ENCODE assay signal across 18 cellular contexts in the genomic region with DNA sequence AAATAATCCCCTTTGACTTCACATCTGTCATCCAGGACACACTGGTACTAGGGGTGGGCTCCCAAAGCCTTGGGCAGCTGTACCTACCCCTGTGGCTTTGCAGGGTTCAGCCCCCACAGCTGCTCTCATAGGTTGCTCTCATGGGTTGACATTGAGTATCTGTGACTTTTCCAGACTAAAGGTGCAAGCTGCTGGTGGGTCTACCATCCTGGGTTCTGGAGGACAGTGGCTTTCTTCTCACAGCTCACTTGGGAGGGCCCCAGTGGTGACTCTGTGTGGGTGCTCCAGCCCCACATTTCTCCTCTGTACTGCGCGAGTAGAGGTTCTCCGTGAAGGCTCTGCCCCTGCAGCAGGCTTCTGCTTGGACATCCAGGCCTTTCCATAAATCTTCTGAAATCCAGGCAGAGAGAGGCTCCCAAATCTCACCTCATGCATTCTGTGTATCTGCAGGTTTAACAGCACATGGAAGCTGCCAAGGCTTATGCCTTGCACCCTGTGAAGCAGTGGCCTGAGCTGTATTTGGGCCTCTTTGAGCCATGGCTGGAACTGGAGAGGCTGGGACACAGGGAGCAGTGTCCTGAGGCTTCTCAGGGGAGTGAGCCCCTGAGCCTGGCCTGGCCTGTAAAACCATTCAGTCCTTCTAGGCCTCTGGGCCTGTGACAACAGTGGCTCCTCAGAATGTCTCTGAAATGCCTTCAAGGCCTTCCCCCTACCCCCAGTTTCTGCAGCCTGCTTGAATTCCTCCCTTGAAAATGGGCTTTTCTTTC. TPM values are rescaled to one million over a fixed set of nuclear protein-coding genes. Genes with fewer than 3 reads are reported as not detected.
A peak's percentile ranks its signal among the peaks of the same experiment; 100 is the strongest.
DNase-seq lines count a peak whose midpoint lies in the region; ATAC-seq, FAIRE-seq and TF ChIP-seq lines count a peak whose summit lies in the region.
"Had no signal": no experiment of that assay in that cellular context is flagged by ENCODE, and none has a peak within 500 bp of the region (broad histone marks: within the 10 kb centered on the region; RNA-seq: fewer than 3 reads in every experiment).

No MANE protein-coding gene starts in this region.

- H2AFZ ChIP-seq in GM23338: no peak overlapping the region
- no peak overlapping the region for H2AFZ ChIP-seq in H1 (ENCODE audit: low read length)
- H2AFZ ChIP-seq in HepG2 (ENCODE audit: low read length): no peak overlapping the region

- peaks cover 98% of the 10 kb centered on the region for H3K36me3 Mint-ChIP-seq in GM23338 (ENCODE audit: low read depth)
- peaks cover 33% of the 10 kb centered on the region for H3K36me3 Mint-ChIP-seq in stimulated activated effector memory CD8-positive, alpha-beta T cell treated with anti-CD3 and anti-CD28 coated beads, Interleukin-12 subunit alpha, Interleukin-12 subunit beta, amount 100 ng/mL, for 72 hours

- H2BK15ac ChIP-seq in H1 (ENCODE audit: low read length): no peak overlapping the region

- no peak overlapping the region for H2BK120ac ChIP-seq in H1 (replicated peaks; ENCODE audit: low read depth, low read length)

- no peak overlapping the region for H2AK5ac ChIP-seq in H1 (ENCODE audit: low read depth, low read length)

- H3K9ac ChIP-seq in H1 (replicated peaks in 1 of 4; ENCODE audit: extremely low read depth in 1 of 4, low read depth in 3 of 4, low read length in 3 of 4) (no peak overlapping the region), HepG2 (ENCODE audit: insufficient read depth, low read depth, low read length) (no peak overlapping the region)
- H3K9ac ChIP-seq: BLaER1 had no signal

- H3K79me2 ChIP-seq in GM23338 (replicated peaks; ENCODE audit: insufficient read depth): peaks cover 100% of the 10 kb centered on the region
- peaks cover 20 to 97% of the 10 kb centered on the region in 2 experiments; a peak in 3 of 4 replicates for H3K79me2 ChIP-seq in H1 (ENCODE audit: control insufficient read depth in 1 of 2, insufficient read depth in 2 of 2, low read length in 2 of 2)
- peaks cover 94% of the 10 kb centered on the region for H3K79me2 ChIP-seq in HepG2 (ENCODE audit: insufficient read depth, low read length)

- TF ChIP-seq POLR2A in H1 (IDR thresholded peaks at IDR 0.05; ENCODE audit: control extremely low read depth in 1 of 2, low read depth in 2 of 2, low read length in 2 of 2): peak in 1 of 2 experiments; percentile 74; a peak in 2 of 3 replicates
- peak in 1 of 2 experiments; percentile 32; a peak in 1 of 4 replicates for TF ChIP-seq POLR2A in HepG2 (IDR thresholded peaks at IDR 0.05; ENCODE audit: insufficient read depth in 1 of 2, low read depth in 2 of 2, low read length in 2 of 2)

- no peaks in the 10 kb centered on the region for H3K23me2 ChIP-seq in H1 (ENCODE audit: low read depth, low read length)

- H3K14ac ChIP-seq in H1 (ENCODE audit: insufficient read length): no peak overlapping the region

- H4K8ac ChIP-seq in H1 (ENCODE audit: extremely low read depth, insufficient read depth, low read length): no peak overlapping the region

- H3K4me1 ChIP-seq in GM23338 (ENCODE audit: insufficient read depth) (no peaks in the 10 kb centered on the region), H1 (replicated peaks in 1 of 4; ENCODE audit: control insufficient read depth in 3 of 4, insufficient read depth in 4 of 4, low read length in 3 of 4) (no peaks in the 10 kb centered on the region), HepG2 (ENCODE audit: insufficient read depth, low read length) (peaks cover 49% of the 10 kb centered on the region)
- H3K4me1 ChIP-seq: BLaER1 had no signal

- intact Hi-C loops in HepG2 (cut with micrococcal nuclease; ENCODE audit: unreplicated experiment): no loop called here

- 0 out of 2 replicates have a peak overlapping the region, but pooled peaks have one; percentile 6 for H3K27ac Mint-ChIP-seq in GM23338
- H3K27ac Mint-ChIP-seq in stimulated activated effector memory CD8-positive, alpha-beta T cell treated with anti-CD3 and anti-CD28 coated beads, Interleukin-12 subunit alpha, Interleukin-12 subunit beta, amount 100 ng/mL, for 72 hours: peak overlapping the region; percentile 7

- DNase-seq in GM23338 (ENCODE audit: low spot score) (no peak), H1 (ENCODE audit: low read depth in 1 of 2, low spot score in 2 of 2) (no peak), HepG2 (ENCODE audit: low spot score) (no peak), activated gamma-delta T cell treated with Interleukin-2 at 50 U/mL for 16 hours (no peak), AML-193 (lab: John Stamatoyannopoulos, UW) (no peak)
- DNase-seq in stimulated activated effector memory CD8-positive, alpha-beta T cell treated with anti-CD3 and anti-CD28 coated beads, Interleukin-12 subunit alpha, Interleukin-12 subunit beta, amount 100 ng/mL, for 72 hours (ENCODE audit: low spot score in 2 of 2): no peak
- DNase-seq: Caco-2; CD8-positive, alpha-beta memory T cell; DND-41; GDM1; HCEC 1CT; KBM-7 had no signal

- H3K36me3 ChIP-seq in GM23338 (ENCODE audit: insufficient read depth) (peaks cover 41% of the 10 kb centered on the region), H1 (ENCODE audit: control insufficient read depth in 2 of 4, insufficient read depth in 4 of 4, low read length in 3 of 4) (peaks cover 6 to 95% (median 55%) of the 10 kb centered on the region in 4 experiments), HepG2 (replicated peaks in 1 of 2; ENCODE audit: control insufficient read depth in 1 of 2, insufficient read depth in 2 of 2, low read length in 2 of 2) (peaks cover 31 to 76% of the 10 kb centered on the region in 2 experiments)

- H4K20me1 ChIP-seq in GM23338 (replicated peaks; ENCODE audit: insufficient read depth): peaks cover 36% of the 10 kb centered on the region
- H4K20me1 ChIP-seq in H1 (replicated peaks in 1 of 2; ENCODE audit: control insufficient read depth in 1 of 2, insufficient read depth in 2 of 2, low read length in 2 of 2): peaks cover 2 to 6% of the 10 kb centered on the region in 2 experiments
- H4K20me1 ChIP-seq in HepG2 (ENCODE audit: insufficient read depth, low read length): peaks cover 54% of the 10 kb centered on the region

- no peak overlapping the region for H4K5ac ChIP-seq in H1 (ENCODE audit: insufficient read length, low read depth, low read length)

- no peaks in the 10 kb centered on the region for H3K9me2 ChIP-seq in GM23338 (ENCODE audit: insufficient read depth)

- FAIRE-seq in H1 (lab: Jason Lieb, UNC) (no peak), HepG2 (lab: Jason Lieb, UNC) (no peak)
- FAIRE-seq: GM12892 had no signal

- H3K56ac ChIP-seq in H1 (replicated peaks; ENCODE audit: insufficient read length, low read depth, low read length): no peak overlapping the region

- no peak overlapping the region for H2BK5ac ChIP-seq in H1 (ENCODE audit: low read depth, low read length)

- no peak overlapping the region for H2BK12ac ChIP-seq in H1 (ENCODE audit: low read depth, low read length)

- H3K4ac ChIP-seq in H1 (replicated peaks; ENCODE audit: insufficient read length, low read depth, low read length): no peak overlapping the region

- H3K27me3 ChIP-seq in GM23338 (ENCODE audit: insufficient read depth) (no peaks in the 10 kb centered on the region), H1 (replicated peaks in 1 of 4; ENCODE audit: control insufficient read depth in 3 of 4, extremely low read depth in 1 of 4, insufficient read depth in 3 of 4, low read length in 3 of 4) (no peaks in the 10 kb centered on the region), HepG2 (ENCODE audit: control insufficient read depth in 1 of 2, insufficient read depth in 2 of 2, low read length in 2 of 2) (no peaks in the 10 kb centered on the region)
- H3K27me3 ChIP-seq: BLaER1 had no signal

- H3K27me3 Mint-ChIP-seq in GM23338 (ENCODE audit: insufficient read depth, low read depth, poor library complexity): peaks cover 23% of the 10 kb centered on the region
- H3K27me3 Mint-ChIP-seq: CD8-positive, alpha-beta memory T cell had no signal

- no peak overlapping the region for H2BK20ac ChIP-seq in H1 (ENCODE audit: low read length)

- H3K4me3 ChIP-seq in GM23338 (no peak overlapping the region), H1 (ENCODE audit: extremely low read depth in 1 of 4, insufficient read depth in 2 of 4, low read depth in 3 of 4, low read length in 4 of 4) (no peak overlapping the region), HepG2 (replicated peaks in 1 of 3; ENCODE audit: insufficient read depth in 1 of 3, low read depth in 2 of 3, low read length in 3 of 3) (no peak overlapping the region)
- H3K4me3 ChIP-seq: BLaER1 had no signal

- no TSS peak for BruUV-seq in HepG2 (replicated peaks; lab: Mats Ljungman, UMichigan)

- WGBS in H1 (ENCODE audit: extremely low coverage in 1 of 2, insufficient coverage in 1 of 2, insufficient read length in 1 of 2, insufficient replicate concordance in 2 of 2, low coverage in 1 of 2, low lambda C conversion rate in 2 of 2, missing lambda C conversion rate in 1 of 2), 2 experiments: 97% methylated on average over 3 of the region's 3 CpGs; no CpG with 5 or more reads in 1 of the 2 experiments
- whole genome bisulfite sequencing in HepG2 (ENCODE audit: low lambda C conversion rate): 100% methylated on average over 3 of the region's 3 CpGs

- TF ChIP-seq RAD21 in H1 (IDR thresholded peaks at IDR 0.05 in 1 of 2, conservative IDR thresholded peaks at IDR 0.05 in 1 of 2; ENCODE audit: low read depth in 2 of 2, low read length in 2 of 2) (no peak), HepG2 (CRISPR knock-in tag; IDR thresholded peaks at IDR 0.05) (no peak)

- peaks cover 38% of the 10 kb centered on the region for H3K9me3 Mint-ChIP-seq in GM23338
- H3K9me3 Mint-ChIP-seq in stimulated activated effector memory CD8-positive, alpha-beta T cell treated with anti-CD3 and anti-CD28 coated beads, Interleukin-12 subunit alpha, Interleukin-12 subunit beta, amount 100 ng/mL, for 72 hours: no peaks in the 10 kb centered on the region

- H3K23ac ChIP-seq in H1 (ENCODE audit: insufficient read length): no peak overlapping the region

- H3K79me1 ChIP-seq in H1 (ENCODE audit: low read depth, low read length): no peaks in the 10 kb centered on the region; the same call in 1 of the 2 replicates

- peaks cover 10% of the 10 kb centered on the region; the same call in 1 of the 2 replicates for H3F3A ChIP-seq in GM23338 (replicated peaks; ENCODE audit: low read depth)

- TF ChIP-seq CTCF in GM23338 (conservative IDR thresholded peaks at IDR 0.05; ENCODE audit: low read depth in 2 of 2): no peak
- TF ChIP-seq CTCF in H1 (IDR thresholded peaks at IDR 0.05; ENCODE audit: control extremely low read depth in 1 of 3, insufficient read depth in 1 of 3, low read depth in 1 of 3, low read length in 3 of 3): no peak
- TF ChIP-seq CTCF in HepG2 (CRISPR knock-in tag; IDR thresholded peaks at IDR 0.05): no peak

- H3K27ac ChIP-seq in GM23338 (ENCODE audit: low read depth): peak overlapping the region; percentile 76
- H3K27ac ChIP-seq in H1 (ENCODE audit: low read depth, low read length): no peak overlapping the region
- peak overlapping the region; percentile 45 for H3K27ac ChIP-seq in HepG2 (ENCODE audit: extremely low read length, insufficient read depth, low read length)
- H3K27ac ChIP-seq: 22Rv1, BLaER1, HL-60 had no signal

- H3K4me1 Mint-ChIP-seq in GM23338: no peaks in the 10 kb centered on the region; the same call in 2 of the 3 replicates
- peaks cover 12% of the 10 kb centered on the region for H3K4me1 Mint-ChIP-seq in stimulated activated effector memory CD8-positive, alpha-beta T cell treated with anti-CD3 and anti-CD28 coated beads, Interleukin-12 subunit alpha, Interleukin-12 subunit beta, amount 100 ng/mL, for 72 hours

- no peak overlapping the region for H3K18ac ChIP-seq in H1 (ENCODE audit: extremely low read depth, low read length)

- in situ Hi-C loops in HepG2 (cut with HindIII; ENCODE audit: extremely low pct_ligation_motif_present, low pct_unique_long_range_greater_than_20kb): no loop called here

- POLR2A ChIA-PET in H1 (lab: Charles Lee; ENCODE audit: partially characterized antibody): interaction anchor here (1.1 to 1.8 kb wide), 2 partner anchors 13 to 52 kb away, joined by 3 to 4 read pairs; a partner anchor contains a TSS
- POLR2A ChIA-PET in HepG2 (lab: Yijun Ruan, JAX): no interaction called here

- H3K9me3 ChIP-seq in H1 (ENCODE audit: insufficient read depth in 2 of 2, low read depth in 1 of 2, low read length in 1 of 2): peaks cover 0 to 3% of the 10 kb centered on the region in 2 experiments; a peak in 2 of 4 replicates
- H3K9me3 ChIP-seq in HepG2 (ENCODE audit: low read length): no peaks in the 10 kb centered on the region

- H3K4me3 Mint-ChIP-seq in GM23338: no peak overlapping the region
- no peak overlapping the region for H3K4me3 Mint-ChIP-seq in stimulated activated effector memory CD8-positive, alpha-beta T cell treated with anti-CD3 and anti-CD28 coated beads, Interleukin-12 subunit alpha, Interleukin-12 subunit beta, amount 100 ng/mL, for 72 hours
- H3K4me3 Mint-ChIP-seq: CD8-positive, alpha-beta memory T cell had no signal

- TF ChIP-seq EP300 in H1 (IDR thresholded peaks at IDR 0.05; ENCODE audit: borderline replicate concordance in 1 of 2, low read depth in 2 of 2, low read length in 2 of 2) (no peak), HepG2 (IDR thresholded peaks at IDR 0.05; ENCODE audit: low read depth in 2 of 2, low read length in 2 of 2) (no peak), HepG2 (CRISPR knock-in tag; IDR thresholded peaks at IDR 0.05; ENCODE audit: borderline replicate concordance) (no peak)

- H4K91ac ChIP-seq in H1 (replicated peaks; ENCODE audit: insufficient read length, low read length): no peak overlapping the region

- no peak overlapping the region for H3K4me2 ChIP-seq in GM23338
- H3K4me2 ChIP-seq in H1 (ENCODE audit: insufficient read depth in 1 of 2, low read depth in 2 of 2, low read length in 2 of 2): no peak overlapping the region
- no peak overlapping the region for H3K4me2 ChIP-seq in HepG2 (ENCODE audit: low read depth, low read length)
- H3K4me2 ChIP-seq: BLaER1 had no signal

- CTCF ChIA-PET in H1 (lab: Charles Lee; ENCODE audit: partially characterized antibody) (no interaction called here), HepG2 (lab: Yijun Ruan, JAX; ENCODE audit: low intra/inter-chr PET ratio, low total read pairs) (no interaction called here)

- peak; percentile 40 for ATAC-seq in GM23338
- ATAC-seq in HepG2: peak; percentile 55
- ATAC-seq in stimulated activated effector memory CD8-positive, alpha-beta T cell treated with anti-CD3 and anti-CD28 coated beads, Interleukin-12 subunit alpha, Interleukin-12 subunit beta, amount 100 ng/mL, for 72 hours: no peak
- no peak for ATAC-seq in GM18873 (IDR thresholded peaks at IDR 0.05; ENCODE audit: low FRiP score, unreplicated experiment)
- no peak for ATAC-seq in GM18868 (IDR thresholded peaks at IDR 0.05; ENCODE audit: unreplicated experiment)

RNA-seq across cellular contexts. Expression of a gene that starts 52.2 kb away (rescaled TPM):
- total RNA-seq in GM23338 (2014; rRNA removed; shearing (Covaris generic)): 120 and 126 TPM in 2 replicates
- 61.2 and 67.0 TPM in 2 replicates for polyA plus RNA-seq in GM23338 (2016; fragmentation: Nextera tagmentation; extraction: Ambion mirVana)
- total RNA-seq in H1 (2021; fragmentation: NEBNext Ultra II Directional; extraction: Animal tissue kit (Norgen Biotek cat#: 25700)): 146 and 149 TPM in 2 replicates
- polyA plus RNA-seq in H1 (2011; rRNA removed): 50.4 and 67.6 TPM in 2 replicates
- polyA plus RNA-seq in H1 (2011; cell fraction: cytosol; rRNA removed): 76.4 TPM
- polyA plus RNA-seq in H1 (2011; cell fraction: nucleus; rRNA removed): 67.0 TPM
- 66.2 to 90.3 TPM (median 78.6 TPM) in 4 replicates for polyA plus RNA-seq in H1 (2012, experiment 1 of 2)
- 5.6 TPM for polyA plus RNA-seq in H1 (2012, experiment 2 of 2)
- 87.4 TPM for polyA plus RNA-seq in H1 (2013, experiment 1 of 2)
- 86.9 TPM for polyA plus RNA-seq in H1 (2013, experiment 2 of 2)
- 147 and 171 TPM in 2 replicates for polyA minus RNA-seq in H1 (2011; rRNA and poly(A)+ RNA removed)
- 117 TPM for polyA minus RNA-seq in H1 (2011; cell fraction: cytosol; rRNA and poly(A)+ RNA removed)
- polyA minus RNA-seq in H1 (2011; cell fraction: nucleus; rRNA and poly(A)+ RNA removed): 216 TPM
- total RNA-seq in HepG2 (2016; rRNA removed; fragmentation: Illumina TruSeq; extraction: Trizol): 106 and 118 TPM in 2 replicates
- 122 and 139 TPM in 2 replicates for total RNA-seq in HepG2 (2016; cell fraction: cytosol; rRNA removed; fragmentation: Illumina TruSeq; extraction: Trizol; ENCODE audit: low read depth)
- total RNA-seq in HepG2 (2016; cell fraction: insoluble cytoplasmic fraction; rRNA removed; fragmentation: Illumina TruSeq; extraction: Trizol): 99.4 and 119 TPM in 2 replicates
- 66.5 and 76.0 TPM in 2 replicates for total RNA-seq in HepG2 (2016; cell fraction: membrane; rRNA removed; fragmentation: Illumina TruSeq; extraction: Trizol)
- total RNA-seq in HepG2 (2016; cell fraction: nucleus; rRNA removed; fragmentation: Illumina TruSeq; extraction: Trizol): 103 and 118 TPM in 2 replicates
- polyA plus RNA-seq in HepG2 (2011; rRNA removed): 70.3 and 100 TPM in 2 replicates
- polyA plus RNA-seq in HepG2 (2011; cell fraction: cytosol; rRNA removed): 34.7 and 45.8 TPM in 2 replicates
- 47.7 and 50.1 TPM in 2 replicates for polyA plus RNA-seq in HepG2 (2011; cell fraction: nucleus; rRNA removed)
- 45.5 and 53.7 TPM in 2 replicates for polyA plus RNA-seq in HepG2 (2012)
- 3.2 and 3.5 TPM in 2 replicates for polyA plus RNA-seq in HepG2 (2016; cell fraction: cytosol; fragmentation: Illumina TruSeq; extraction: Trizol; ENCODE audit: low read depth)
- polyA plus RNA-seq in HepG2 (2016; cell fraction: insoluble cytoplasmic fraction; fragmentation: Illumina TruSeq; extraction: Trizol; ENCODE audit: low read depth): 140 and 150 TPM in 2 replicates
- 12.3 and 15.0 TPM in 2 replicates for polyA plus RNA-seq in HepG2 (2016; cell fraction: membrane; fragmentation: Illumina TruSeq; extraction: Trizol; ENCODE audit: low read depth)
- polyA plus RNA-seq in HepG2 (2016; cell fraction: nucleus; fragmentation: Illumina TruSeq; extraction: Trizol; ENCODE audit: insufficient read depth, low read depth): 118 and 128 TPM in 2 replicates
- polyA minus RNA-seq in HepG2 (2011; rRNA and poly(A)+ RNA removed; ENCODE audit: low replicate concordance): 19.6 and 88.1 TPM in 2 replicates
- 86.8 and 89.8 TPM in 2 replicates for polyA minus RNA-seq in HepG2 (2011; cell fraction: cytosol; rRNA and poly(A)+ RNA removed)
- polyA minus RNA-seq in HepG2 (2011; cell fraction: nucleus; rRNA and poly(A)+ RNA removed): 194 and 209 TPM in 2 replicates

Comparison
In these comparisons a context has a peak if more than half of its experiments do, and no peak if none do; other contexts are left out.
1. ATAC-seq: peak in GM23338 (single experiment) and HepG2 (single experiment); none in stimulated activated effector memory CD8-positive, alpha-beta T cell treated with anti-CD3 and anti-CD28 coated beads, Interleukin-12 subunit alpha, Interleukin-12 subunit beta, amount 100 ng/mL, for 72 hours (single experiment), GM18873 (single experiment) and GM18868 (single experiment).